Comparison of ENCODE assay signal across 9 cellular contexts in genomic region chr7:44961844-44962482, GRCh38. TPM values are rescaled to one million over a fixed set of nuclear protein-coding genes. Genes with fewer than 3 reads are reported as not detected.
DNase-seq lines count a peak whose midpoint lies in the region; ATAC-seq and TF ChIP-seq lines count a peak whose summit lies in the region.
"Had no signal": no experiment of that assay in that cellular context is flagged by ENCODE, and none has a peak within 500 bp of the region (broad histone marks: within the 10 kb centered on the region; RNA-seq: fewer than 3 reads in every experiment).

No MANE protein-coding gene starts in this region.

- intact Hi-C loops in activated CD8-positive, alpha-beta T cell treated with anti-CD3 and anti-CD28 coated beads for 36 hours (cut with micrococcal nuclease): no loop called here
- intact Hi-C loops in left colon (cut with DNase I, micrococcal nuclease): loop anchor here in 1 of 2 donors (10.0 kb wide), 1 partner anchor 173 kb away; no protein-coding TSS in a partner anchor

- peak; percentile 20 to 21 for DNase-seq in activated CD4-positive, alpha-beta T cell treated with anti-CD3 and anti-CD28 coated beads, Interleukin-2, amount 50 U/mL, for 48 hours
- DNase-seq in activated CD4-positive, alpha-beta T cell treated with anti-CD3 and anti-CD28 coated beads for 1 hour: no peak
- DNase-seq in activated CD8-positive, alpha-beta T cell treated with anti-CD3 and anti-CD28 coated beads for 36 hours: peak; percentile 55
- DNase-seq in left colon (peak in 1 of 2 donors; percentile 10), NCI-H146 (lab: John Stamatoyannopoulos, UW) (no peak)
- DNase-seq in stimulated activated naive CD8-positive, alpha-beta T cell treated with anti-CD3 and anti-CD28 coated beads, Interleukin-15, Interleukin-2, amounts not matched to agents 100 U/mL and 50 U/mL, for 24 hours: peak; percentile 23
- no peak for DNase-seq in stimulated activated naive CD4-positive, alpha-beta T cell treated with Interleukin-2 at 50 U/mL for 16 hours (lab: John Stamatoyannopoulos, UW)
- DNase-seq: activated effector memory CD4-positive, alpha-beta T cell treated with anti-CD3 and anti-CD28 coated beads, Interleukin-2, amount 50 U/mL, for 16 hours had no signal

- H3K4me1 Mint-ChIP-seq in activated CD8-positive, alpha-beta T cell treated with anti-CD3 and anti-CD28 coated beads for 36 hours (ENCODE audit: low read depth): peaks cover 19% of the 10 kb centered on the region

- no peak for TF ChIP-seq CTCF in activated CD8-positive, alpha-beta T cell treated with anti-CD3 and anti-CD28 coated beads for 36 hours (IDR thresholded peaks at IDR 0.05)

- CTCF ChIA-PET in activated CD8-positive, alpha-beta T cell treated with anti-CD3 and anti-CD28 coated beads for 36 hours (lab: Charles Lee): no interaction called here

- peak; percentile 11 for ATAC-seq in activated CD8-positive, alpha-beta T cell treated with anti-CD3 and anti-CD28 coated beads for 36 hours
- peak; percentile 56 for ATAC-seq in left colon
- ATAC-seq in stimulated activated naive CD8-positive, alpha-beta T cell treated with anti-CD3 and anti-CD28 coated beads, Interleukin-15, Interleukin-2, amounts not matched to agents 100 U/mL and 50 U/mL, for 24 hours: no peak
- ATAC-seq in HG03045 (IDR thresholded peaks at IDR 0.05; ENCODE audit: unreplicated experiment): no peak

- H3K9me3 Mint-ChIP-seq in activated CD8-positive, alpha-beta T cell treated with anti-CD3 and anti-CD28 coated beads for 36 hours: no peaks in the 10 kb centered on the region

- no peak overlapping the region for H3K4me3 Mint-ChIP-seq in activated CD8-positive, alpha-beta T cell treated with anti-CD3 and anti-CD28 coated beads for 36 hours

- POLR2A ChIA-PET in activated CD8-positive, alpha-beta T cell treated with anti-CD3 and anti-CD28 coated beads for 36 hours (lab: Charles Lee): interaction anchor here (0.7 to 11.6 kb wide), 9 partner anchors 11 to 158 kb away, joined by 3 to 317 read pairs (median 3); partner anchors contain the start of gene MYO1G

- peaks cover 39% of the 10 kb centered on the region for H3K36me3 Mint-ChIP-seq in activated CD8-positive, alpha-beta T cell treated with anti-CD3 and anti-CD28 coated beads for 36 hours (ENCODE audit: low read depth)

- no peak overlapping the region for H3K27ac Mint-ChIP-seq in activated CD8-positive, alpha-beta T cell treated with anti-CD3 and anti-CD28 coated beads for 36 hours

- no peaks in the 10 kb centered on the region for H3K27me3 Mint-ChIP-seq in activated CD8-positive, alpha-beta T cell treated with anti-CD3 and anti-CD28 coated beads for 36 hours

RNA-seq across cellular contexts. Expression of gene MYO1G, which starts 16.9 kb away (rescaled TPM):
- 100 to 1,000 TPM; 399 to 403 TPM for total RNA-seq in activated CD8-positive, alpha-beta T cell treated with anti-CD3 and anti-CD28 coated beads for 36 hours
- 1 to 10 TPM; 2.6 to 4.2 TPM for total RNA-seq in left colon

RNA-seq across cellular contexts. Expression of gene CCM2, which starts 38.0 kb away (rescaled TPM):
- 10 to 100 TPM; 72.3 to 77.5 TPM for total RNA-seq in activated CD8-positive, alpha-beta T cell treated with anti-CD3 and anti-CD28 coated beads for 36 hours
- total RNA-seq in left colon: 10 to 100 TPM; 33.7 to 39.1 TPM

Comparison
In these comparisons a context has a peak if more than half of its experiments do, and no peak if none do; other contexts are left out.
1. DNase-seq: peak in activated CD4-positive, alpha-beta T cell treated with anti-CD3 and anti-CD28 coated beads, Interleukin-2, amount 50 U/mL, for 48 hours (2 of 2), activated CD8-positive, alpha-beta T cell treated with anti-CD3 and anti-CD28 coated beads for 36 hours (single experiment) and stimulated activated naive CD8-positive, alpha-beta T cell treated with anti-CD3 and anti-CD28 coated beads, Interleukin-15, Interleukin-2, amounts not matched to agents 100 U/mL and 50 U/mL, for 24 hours (single experiment); none in activated CD4-positive, alpha-beta T cell treated with anti-CD3 and anti-CD28 coated beads for 1 hour (single experiment), stimulated activated naive CD4-positive, alpha-beta T cell treated with Interleukin-2 at 50 U/mL for 16 hours (single experiment) and NCI-H146 (single experiment).
2. ATAC-seq: peak in activated CD8-positive, alpha-beta T cell treated with anti-CD3 and anti-CD28 coated beads for 36 hours (single experiment) and left colon (single experiment); none in stimulated activated naive CD8-positive, alpha-beta T cell treated with anti-CD3 and anti-CD28 coated beads, Interleukin-15, Interleukin-2, amounts not matched to agents 100 U/mL and 50 U/mL, for 24 hours (single experiment) and HG03045 (single experiment).
3. RNA of gene MYO1G, which starts 16.9 kb away (total RNA-seq): 399 to 403 TPM in activated CD8-positive, alpha-beta T cell treated with anti-CD3 and anti-CD28 coated beads for 36 hours; 2.6 to 4.2 TPM in left colon; every median in the first group is over 10 times any median in the second.